Comparison of ENCODE assay signal across 8 cellular contexts in the genomic region with DNA sequence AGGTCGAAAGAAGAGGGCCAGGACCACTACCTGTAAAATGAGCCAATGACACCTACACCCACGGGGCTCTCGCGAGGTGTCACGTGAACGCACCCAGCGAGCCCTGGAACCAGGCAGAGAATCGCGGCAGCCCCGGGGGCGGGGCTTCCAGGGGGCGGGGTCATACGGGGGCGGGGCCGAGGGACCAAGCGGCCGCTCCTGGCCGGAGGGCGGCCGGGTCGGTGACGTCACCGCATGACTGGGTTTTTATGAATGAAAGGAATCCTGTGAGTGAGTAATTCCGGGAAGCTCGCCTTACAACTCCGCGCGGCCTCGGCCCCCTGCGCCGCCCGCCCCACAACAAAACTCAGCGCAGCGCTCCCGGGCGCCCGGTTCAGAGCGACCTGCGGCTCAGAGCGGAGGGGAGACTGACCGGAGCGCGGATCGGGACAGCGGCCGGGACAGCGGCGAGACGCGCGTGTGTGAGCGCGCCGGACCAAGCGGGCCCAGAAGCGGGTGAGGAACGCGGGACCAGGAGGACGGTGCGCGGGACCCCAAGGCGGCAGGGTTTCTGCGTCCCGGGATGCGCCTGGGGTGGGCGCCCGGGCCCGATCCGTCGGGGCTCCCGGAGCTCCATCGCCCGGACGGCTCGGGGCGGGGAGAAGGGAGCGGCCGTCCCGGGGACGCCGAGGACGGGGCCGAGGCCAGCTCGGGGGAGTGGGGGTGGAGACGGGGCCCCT. TPM values are rescaled to one million over a fixed set of nuclear protein-coding genes. Genes with fewer than 3 reads are reported as not detected.
DNase-seq lines count a peak whose midpoint lies in the region; ATAC-seq, FAIRE-seq and TF ChIP-seq lines count a peak whose summit lies in the region.

Gene MAFF (plus strand): TSS at position 277 of the 719 bp plus-strand sequence. CDS start 11,860 bp downstream, outside the sequence.

- TF ChIP-seq CTCF in keratinocyte (optimal IDR thresholded peaks at IDR 0.05 in 1 of 3, IDR thresholded peaks at IDR 0.05 in 1 of 3, conservative IDR thresholded peaks at IDR 0.05 in 1 of 3; ENCODE audit: extremely low read depth in 1 of 3, insufficient read depth in 2 of 3, low read length in 3 of 3): no peak

- H3K4me2 ChIP-seq in keratinocyte (ENCODE audit: control insufficient read depth, extremely low read depth, insufficient read depth, low read depth, low read length): peak within 1 kb of the TSS; percentile 95

- H3K27me3 ChIP-seq in keratinocyte (ENCODE audit: control insufficient read depth, extremely low read depth, insufficient read depth, low read length): no peaks in the 10 kb centered on the region

- no peaks in the 10 kb centered on the region for H3K9me3 ChIP-seq in keratinocyte (ENCODE audit: control insufficient read depth, low read depth, low read length)

- H3K9ac ChIP-seq in keratinocyte (ENCODE audit: control insufficient read depth, extremely low read depth, insufficient read depth, low read length): peak within 1 kb of the TSS; percentile 95

- peaks cover 0 to 7% of the 10 kb centered on the region in 2 experiments for H3K36me3 ChIP-seq in keratinocyte (ENCODE audit: control insufficient read depth in 2 of 2, extremely low read depth in 1 of 2, insufficient read depth in 2 of 2, low read length in 2 of 2)

- peak within 1 kb of the TSS; percentile 92 for H3K27ac ChIP-seq in keratinocyte (ENCODE audit: control insufficient read depth, insufficient read depth, low read length)

- ATAC-seq in GM18519 (IDR thresholded peaks at IDR 0.05; ENCODE audit: low FRiP score, unreplicated experiment): peak; percentile 40
- peak; percentile 45 for ATAC-seq in HG03097 (IDR thresholded peaks at IDR 0.05; ENCODE audit: low FRiP score, unreplicated experiment)

- H4K20me1 ChIP-seq in keratinocyte (ENCODE audit: control insufficient read depth, extremely low read depth, insufficient read depth, low read length): peaks cover 13% of the 10 kb centered on the region

- H2AFZ ChIP-seq in keratinocyte (ENCODE audit: control insufficient read depth, low read length): peak within 1 kb of the TSS; percentile 87

- no peaks in the 10 kb centered on the region for H3K9me1 ChIP-seq in keratinocyte (ENCODE audit: control insufficient read depth, extremely low read depth, insufficient read depth, low read length)

- peaks cover 16% of the 10 kb centered on the region for H3K4me1 ChIP-seq in keratinocyte (ENCODE audit: control insufficient read depth, extremely low read depth, insufficient read depth, low read length)

- H3K4me3 ChIP-seq in keratinocyte (ENCODE audit: control insufficient read depth in 2 of 3, extremely low read depth in 1 of 3, insufficient read depth in 2 of 3, low read depth in 1 of 3, low read length in 3 of 3): peak within 1 kb of the TSS; percentile 93 to 97 (median 95)

- dilution Hi-C loops in keratinocyte (cut with MboI; ENCODE audit: extremely low pct_ligation_motif_present, low sequenced_read_pairs): no loop called here

- peak; percentile 76 for FAIRE-seq in keratinocyte (lab: Jason Lieb, UNC)

- peak; percentile 85 for DNase-seq in A172 (ENCODE audit: low spot score)
- DNase-seq in NCI-H446 (lab: John Stamatoyannopoulos, UW): peak; percentile 79 to 92
- peak; percentile 78 for DNase-seq in activated CD4-positive, alpha-beta T cell treated with anti-CD3 and anti-CD28 coated beads for 1 hour
- DNase-seq in cerebellar cortex (ENCODE audit: low spot score): peak; percentile 91
- DNase-seq in keratinocyte (ENCODE audit: low read depth, low spot score): peak; percentile 83
- DNase-seq in stimulated activated CD4-positive, alpha-beta T cell treated with anti-CD3 and anti-CD28 coated beads, Interleukin-12 subunit alpha, Interleukin-12 subunit beta, amount 100 ng/mL, for 4 hours: peak; percentile 89

- peaks cover 43% of the 10 kb centered on the region for H3K79me2 ChIP-seq in keratinocyte (ENCODE audit: control insufficient read depth, insufficient read depth, low read length)

RNA-seq across cellular contexts. Expression of gene MAFF, which starts in this region (rescaled TPM):
- total RNA-seq in A172 (2014; rRNA removed; shearing (Covaris generic)): 4.7 and 9.9 TPM in 2 replicates
- polyA plus RNA-seq in keratinocyte: 8.6 to 10.5 TPM (median 10.5 TPM) in 3 replicates
- polyA plus RNA-seq in keratinocyte (2011; ENCODE audit: low read depth): 29.6 TPM
- polyA plus RNA-seq in keratinocyte (2011; cell fraction: cytosol; rRNA removed): 7.0 and 9.8 TPM in 2 replicates
- polyA plus RNA-seq in keratinocyte (2011; cell fraction: nucleus; rRNA removed): 12.7 and 15.8 TPM in 2 replicates
- 12.2 and 74.2 TPM in 2 replicates for polyA plus RNA-seq in keratinocyte (2012; ENCODE audit: low replicate concordance)
- 3.1 to 3.9 TPM (median 3.5 TPM) in 3 replicates for polyA minus RNA-seq in keratinocyte
- polyA minus RNA-seq in keratinocyte (2011; cell fraction: cytosol; rRNA and poly(A)+ RNA removed): 12.3 TPM
- polyA minus RNA-seq in keratinocyte (2011; cell fraction: nucleus; rRNA and poly(A)+ RNA removed): 8.0 and 8.1 TPM in 2 replicates

Comparison
In these comparisons a context has a peak if more than half of its experiments do, and no peak if none do; other contexts are left out.
1. Peak in every context shown above with its lines: DNase-seq, ATAC-seq, H3K4me3 ChIP-seq and H3K27ac ChIP-seq.